2 cellular contexts compared by ENCODE assay signal in the genomic region with DNA sequence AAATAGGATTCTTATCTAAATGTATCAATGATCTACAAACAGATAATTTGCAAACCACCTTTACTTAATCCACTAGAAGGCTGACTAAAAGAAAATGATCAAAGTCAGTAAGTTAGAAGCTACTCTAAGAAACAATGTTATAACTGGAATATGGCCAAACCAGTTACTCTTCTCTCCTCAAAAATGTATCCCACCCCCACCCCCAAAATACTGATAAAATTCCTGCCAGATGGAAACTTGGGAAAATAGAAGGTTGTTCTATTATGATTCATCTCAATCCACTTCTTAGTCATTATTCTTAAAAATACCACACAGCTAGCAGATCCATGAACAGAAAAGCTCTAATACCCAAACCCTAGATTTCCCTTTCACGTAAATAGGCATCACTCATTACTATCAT.
TF ChIP-seq lines count a peak whose summit lies in the region.

No MANE protein-coding gene starts in this region.

TF ChIP-seq in SK-N-SH, 30 proteins besides CTCF, POLR2A, EP300 and RAD21 (continued from another document):
- TF ChIP-seq, protein P1, sequence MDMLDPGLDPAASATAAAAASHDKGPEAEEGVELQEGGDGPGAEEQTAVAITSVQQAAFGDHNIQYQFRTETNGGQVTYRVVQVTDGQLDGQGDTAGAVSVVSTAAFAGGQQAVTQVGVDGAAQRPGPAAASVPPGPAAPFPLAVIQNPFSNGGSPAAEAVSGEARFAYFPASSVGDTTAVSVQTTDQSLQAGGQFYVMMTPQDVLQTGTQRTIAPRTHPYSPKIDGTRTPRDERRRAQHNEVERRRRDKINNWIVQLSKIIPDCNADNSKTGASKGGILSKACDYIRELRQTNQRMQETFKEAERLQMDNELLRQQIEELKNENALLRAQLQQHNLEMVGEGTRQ (IDR thresholded peaks at IDR 0.05; ENCODE audit: borderline replicate concordance, low read depth, low read length): no peak
- peak; percentile 20; the same call in 1 of the 2 replicates for TF ChIP-seq FOSL2 (IDR thresholded peaks at IDR 0.05; ENCODE audit: borderline replicate concordance, low read depth)
- TF ChIP-seq SMC3 (IDR thresholded peaks at IDR 0.05; ENCODE audit: low read depth, low read length): no peak
- TF ChIP-seq, protein P2, sequence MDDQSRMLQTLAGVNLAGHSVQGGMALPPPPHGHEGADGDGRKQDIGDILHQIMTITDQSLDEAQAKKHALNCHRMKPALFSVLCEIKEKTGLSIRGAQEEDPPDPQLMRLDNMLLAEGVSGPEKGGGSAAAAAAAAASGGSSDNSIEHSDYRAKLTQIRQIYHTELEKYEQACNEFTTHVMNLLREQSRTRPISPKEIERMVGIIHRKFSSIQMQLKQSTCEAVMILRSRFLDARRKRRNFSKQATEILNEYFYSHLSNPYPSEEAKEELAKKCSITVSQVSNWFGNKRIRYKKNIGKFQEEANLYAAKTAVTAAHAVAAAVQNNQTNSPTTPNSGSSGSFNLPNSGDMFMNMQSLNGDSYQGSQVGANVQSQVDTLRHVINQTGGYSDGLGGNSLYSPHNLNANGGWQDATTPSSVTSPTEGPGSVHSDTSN (IDR thresholded peaks at IDR 0.05): no peak
- peak; percentile 28 for TF ChIP-seq TCF12 (IDR thresholded peaks at IDR 0.05)
- TF ChIP-seq ELF1 (IDR thresholded peaks at IDR 0.05): no peak
- TF ChIP-seq RFX5 (IDR thresholded peaks at IDR 0.05; ENCODE audit: low read length): no peak
- no peak for TF ChIP-seq FOXM1 (IDR thresholded peaks at IDR 0.05; ENCODE audit: low read depth)
- TF ChIP-seq, protein P3, sequence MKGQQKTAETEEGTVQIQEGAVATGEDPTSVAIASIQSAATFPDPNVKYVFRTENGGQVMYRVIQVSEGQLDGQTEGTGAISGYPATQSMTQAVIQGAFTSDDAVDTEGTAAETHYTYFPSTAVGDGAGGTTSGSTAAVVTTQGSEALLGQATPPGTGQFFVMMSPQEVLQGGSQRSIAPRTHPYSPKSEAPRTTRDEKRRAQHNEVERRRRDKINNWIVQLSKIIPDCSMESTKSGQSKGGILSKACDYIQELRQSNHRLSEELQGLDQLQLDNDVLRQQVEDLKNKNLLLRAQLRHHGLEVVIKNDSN (IDR thresholded peaks at IDR 0.05; ENCODE audit: borderline replicate concordance, low read depth): no peak
- no peak for TF ChIP-seq RCOR1 (IDR thresholded peaks at IDR 0.05; ENCODE audit: low read length)
- TF ChIP-seq, protein P4, sequence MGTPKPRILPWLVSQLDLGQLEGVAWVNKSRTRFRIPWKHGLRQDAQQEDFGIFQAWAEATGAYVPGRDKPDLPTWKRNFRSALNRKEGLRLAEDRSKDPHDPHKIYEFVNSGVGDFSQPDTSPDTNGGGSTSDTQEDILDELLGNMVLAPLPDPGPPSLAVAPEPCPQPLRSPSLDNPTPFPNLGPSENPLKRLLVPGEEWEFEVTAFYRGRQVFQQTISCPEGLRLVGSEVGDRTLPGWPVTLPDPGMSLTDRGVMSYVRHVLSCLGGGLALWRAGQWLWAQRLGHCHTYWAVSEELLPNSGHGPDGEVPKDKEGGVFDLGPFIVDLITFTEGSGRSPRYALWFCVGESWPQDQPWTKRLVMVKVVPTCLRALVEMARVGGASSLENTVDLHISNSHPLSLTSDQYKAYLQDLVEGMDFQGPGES (IDR thresholded peaks at IDR 0.05; ENCODE audit: low read depth, low read length): no peak
- TF ChIP-seq SIN3A (IDR thresholded peaks at IDR 0.05; ENCODE audit: borderline replicate concordance, low read depth, low read length): no peak
- TF ChIP-seq, protein P5, sequence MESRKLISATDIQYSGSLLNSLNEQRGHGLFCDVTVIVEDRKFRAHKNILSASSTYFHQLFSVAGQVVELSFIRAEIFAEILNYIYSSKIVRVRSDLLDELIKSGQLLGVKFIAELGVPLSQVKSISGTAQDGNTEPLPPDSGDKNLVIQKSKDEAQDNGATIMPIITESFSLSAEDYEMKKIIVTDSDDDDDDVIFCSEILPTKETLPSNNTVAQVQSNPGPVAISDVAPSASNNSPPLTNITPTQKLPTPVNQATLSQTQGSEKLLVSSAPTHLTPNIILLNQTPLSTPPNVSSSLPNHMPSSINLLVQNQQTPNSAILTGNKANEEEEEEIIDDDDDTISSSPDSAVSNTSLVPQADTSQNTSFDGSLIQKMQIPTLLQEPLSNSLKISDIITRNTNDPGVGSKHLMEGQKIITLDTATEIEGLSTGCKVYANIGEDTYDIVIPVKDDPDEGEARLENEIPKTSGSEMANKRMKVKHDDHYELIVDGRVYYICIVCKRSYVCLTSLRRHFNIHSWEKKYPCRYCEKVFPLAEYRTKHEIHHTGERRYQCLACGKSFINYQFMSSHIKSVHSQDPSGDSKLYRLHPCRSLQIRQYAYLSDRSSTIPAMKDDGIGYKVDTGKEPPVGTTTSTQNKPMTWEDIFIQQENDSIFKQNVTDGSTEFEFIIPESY (IDR thresholded peaks at IDR 0.05; ENCODE audit: borderline replicate concordance, low read depth): no peak
- TF ChIP-seq TEAD4 (IDR thresholded peaks at IDR 0.05; ENCODE audit: borderline replicate concordance, insufficient read depth): no peak
- TF ChIP-seq RXRA (IDR thresholded peaks at IDR 0.05; ENCODE audit: borderline replicate concordance, low read depth): no peak
- TF ChIP-seq YY1 (IDR thresholded peaks at IDR 0.05; ENCODE audit: low read depth): no peak
- TF ChIP-seq, protein P6, sequence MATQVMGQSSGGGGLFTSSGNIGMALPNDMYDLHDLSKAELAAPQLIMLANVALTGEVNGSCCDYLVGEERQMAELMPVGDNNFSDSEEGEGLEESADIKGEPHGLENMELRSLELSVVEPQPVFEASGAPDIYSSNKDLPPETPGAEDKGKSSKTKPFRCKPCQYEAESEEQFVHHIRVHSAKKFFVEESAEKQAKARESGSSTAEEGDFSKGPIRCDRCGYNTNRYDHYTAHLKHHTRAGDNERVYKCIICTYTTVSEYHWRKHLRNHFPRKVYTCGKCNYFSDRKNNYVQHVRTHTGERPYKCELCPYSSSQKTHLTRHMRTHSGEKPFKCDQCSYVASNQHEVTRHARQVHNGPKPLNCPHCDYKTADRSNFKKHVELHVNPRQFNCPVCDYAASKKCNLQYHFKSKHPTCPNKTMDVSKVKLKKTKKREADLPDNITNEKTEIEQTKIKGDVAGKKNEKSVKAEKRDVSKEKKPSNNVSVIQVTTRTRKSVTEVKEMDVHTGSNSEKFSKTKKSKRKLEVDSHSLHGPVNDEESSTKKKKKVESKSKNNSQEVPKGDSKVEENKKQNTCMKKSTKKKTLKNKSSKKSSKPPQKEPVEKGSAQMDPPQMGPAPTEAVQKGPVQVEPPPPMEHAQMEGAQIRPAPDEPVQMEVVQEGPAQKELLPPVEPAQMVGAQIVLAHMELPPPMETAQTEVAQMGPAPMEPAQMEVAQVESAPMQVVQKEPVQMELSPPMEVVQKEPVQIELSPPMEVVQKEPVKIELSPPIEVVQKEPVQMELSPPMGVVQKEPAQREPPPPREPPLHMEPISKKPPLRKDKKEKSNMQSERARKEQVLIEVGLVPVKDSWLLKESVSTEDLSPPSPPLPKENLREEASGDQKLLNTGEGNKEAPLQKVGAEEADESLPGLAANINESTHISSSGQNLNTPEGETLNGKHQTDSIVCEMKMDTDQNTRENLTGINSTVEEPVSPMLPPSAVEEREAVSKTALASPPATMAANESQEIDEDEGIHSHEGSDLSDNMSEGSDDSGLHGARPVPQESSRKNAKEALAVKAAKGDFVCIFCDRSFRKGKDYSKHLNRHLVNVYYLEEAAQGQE (IDR thresholded peaks at IDR 0.05; ENCODE audit: low read depth, low read length): no peak
- TF ChIP-seq JUND (IDR thresholded peaks at IDR 0.05): 0 out of 2 replicates have a peak, but pooled peaks have one; percentile 30
- TF ChIP-seq CHD2 (IDR thresholded peaks at IDR 0.05; ENCODE audit: low read length, partially characterized antibody): no peak
- TF ChIP-seq GABPA (IDR thresholded peaks at IDR 0.05; ENCODE audit: low read depth): no peak

TF ChIP-seq in SK-N-SH treated with all-trans-retinoic acid at 6 μM for 48 hours, 23 proteins besides CTCF, POLR2A, EP300 and RAD21 (continued from another document):
- TF ChIP-seq, protein P7, sequence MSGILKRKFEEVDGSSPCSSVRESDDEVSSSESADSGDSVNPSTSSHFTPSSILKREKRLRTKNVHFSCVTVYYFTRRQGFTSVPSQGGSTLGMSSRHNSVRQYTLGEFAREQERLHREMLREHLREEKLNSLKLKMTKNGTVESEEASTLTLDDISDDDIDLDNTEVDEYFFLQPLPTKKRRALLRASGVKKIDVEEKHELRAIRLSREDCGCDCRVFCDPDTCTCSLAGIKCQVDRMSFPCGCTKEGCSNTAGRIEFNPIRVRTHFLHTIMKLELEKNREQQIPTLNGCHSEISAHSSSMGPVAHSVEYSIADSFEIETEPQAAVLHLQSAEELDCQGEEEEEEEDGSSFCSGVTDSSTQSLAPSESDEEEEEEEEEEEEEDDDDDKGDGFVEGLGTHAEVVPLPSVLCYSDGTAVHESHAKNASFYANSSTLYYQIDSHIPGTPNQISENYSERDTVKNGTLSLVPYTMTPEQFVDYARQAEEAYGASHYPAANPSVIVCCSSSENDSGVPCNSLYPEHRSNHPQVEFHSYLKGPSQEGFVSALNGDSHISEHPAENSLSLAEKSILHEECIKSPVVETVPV (CRISPR knock-in tag; IDR thresholded peaks at IDR 0.05): no peak
TF ChIP-seq in SK-N-SH treated with all-trans-retinoic acid at 6 μM for 48 hours: peak in this region for 0.
